ENCODE assay signal across 8 cellular contexts in the genomic region with DNA sequence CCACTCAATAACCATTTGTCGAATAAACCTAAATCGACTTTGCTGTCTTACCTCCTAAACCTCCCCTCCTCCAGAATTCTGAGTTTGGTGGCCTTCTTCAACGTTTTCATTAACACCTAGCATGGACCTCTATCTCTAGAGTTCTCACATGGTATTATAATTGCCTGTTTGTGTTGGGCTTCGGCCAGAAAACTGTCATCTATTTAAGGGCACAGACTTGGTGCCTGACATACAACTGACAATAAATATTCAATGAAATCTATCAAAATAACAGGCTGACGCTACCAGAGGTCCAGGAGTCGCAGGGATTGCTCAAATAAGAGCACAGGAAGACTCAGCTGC. TPM values are rescaled to one million over a fixed set of nuclear protein-coding genes. Genes with fewer than 3 reads are reported as not detected.
A peak's percentile ranks its signal among the peaks of the same experiment; 100 is the strongest.
DNase-seq lines count a peak whose midpoint lies in the region; ATAC-seq and TF ChIP-seq lines count a peak whose summit lies in the region.

No MANE protein-coding gene starts in this region.

- 15% methylated on average over 6 of the region's 6 CpGs for WGBS in prostate gland

- TF ChIP-seq CTCF in DOHH2 (IDR thresholded peaks at IDR 0.05; ENCODE audit: low read depth, low read length, poor library complexity, severe bottlenecking): no peak
- TF ChIP-seq CTCF in PC-3 (conservative IDR thresholded peaks at IDR 0.05; ENCODE audit: low read depth, low read length): no peak
- no peak for TF ChIP-seq CTCF in fibroblast of lung (conservative IDR thresholded peaks at IDR 0.05 in 1 of 2, IDR thresholded peaks at IDR 0.05 in 1 of 2; ENCODE audit: low read depth in 1 of 2, low read length in 2 of 2)
- no peak for TF ChIP-seq CTCF in prostate gland (IDR thresholded peaks at IDR 0.05)

- H3K4me3 ChIP-seq in DOHH2 (ENCODE audit: low read length): peak overlapping the region; percentile 79
- peak overlapping the region; percentile 97 for H3K4me3 ChIP-seq in H7 (ENCODE audit: insufficient read depth, low read depth, low read length)
- H3K4me3 ChIP-seq in PC-3 (ENCODE audit: low read length): peak overlapping the region; percentile 73
- H3K4me3 ChIP-seq in fibroblast of lung (replicated peaks in 1 of 4; ENCODE audit: control extremely low read depth in 1 of 4, insufficient read depth in 1 of 4, low read depth in 3 of 4, low read length in 4 of 4): peak overlapping the region; percentile 53 to 93 (median 76)
- peak overlapping the region; percentile 74 to 77 for H3K4me3 ChIP-seq in prostate gland

- intact Hi-C loops in PC-3 (cut with micrococcal nuclease) (loop anchor here (1.0 kb wide), 1 partner anchor 206 kb away; no protein-coding TSS in a partner anchor), prostate gland (cut with DNase I) (loop anchor here (5.0 kb wide), 1 partner anchor 122 kb away; no protein-coding TSS in a partner anchor), sciatic nerve (cut with DNase I) (no loop called here)

- H4K20me1 ChIP-seq in DOHH2 (ENCODE audit: control insufficient read depth, insufficient read depth, low read depth, low read length) (no peaks in the 10 kb centered on the region), PC-3 (ENCODE audit: low read length) (no peaks in the 10 kb centered on the region), fibroblast of lung (ENCODE audit: control insufficient read depth, extremely low read depth, insufficient read depth, low read length) (no peaks in the 10 kb centered on the region)

- no peaks in the 10 kb centered on the region for H3K9me2 ChIP-seq in DOHH2 (replicated peaks; ENCODE audit: control insufficient read depth, low read length)
- no peaks in the 10 kb centered on the region for H3K9me2 ChIP-seq in PC-3 (replicated peaks; ENCODE audit: low read length)

- BruUV-seq in PC-3 (replicated peaks; lab: Mats Ljungman, UMichigan): TSS peak; percentile 60

- CTCF ChIA-PET in PC-3 (lab: Charles Lee): interaction anchor here (1.0 kb wide), 1 partner anchor 11 kb away, joined by 3 read pairs; no protein-coding TSS in a partner anchor

- POLR2A ChIA-PET in PC-3 (lab: Charles Lee; ENCODE audit: unreplicated experiment): no interaction called here

- H3K4me2 ChIP-seq in DOHH2 (ENCODE audit: low read length): peak overlapping the region; percentile 96
- H3K4me2 ChIP-seq in PC-3 (ENCODE audit: low read length): peak overlapping the region; percentile 86
- H3K4me2 ChIP-seq in fibroblast of lung (ENCODE audit: extremely low read depth, insufficient read depth, low read length): peak overlapping the region; percentile 92

- H3K4me1 ChIP-seq in DOHH2 (ENCODE audit: control insufficient read depth, low read length): peaks cover 52% of the 10 kb centered on the region
- peaks cover 48% of the 10 kb centered on the region for H3K4me1 ChIP-seq in PC-3 (ENCODE audit: insufficient read depth, low read length)
- peaks cover 9% of the 10 kb centered on the region for H3K4me1 ChIP-seq in fibroblast of lung (ENCODE audit: control insufficient read depth, extremely low read depth, insufficient read depth, low read length)
- no peaks in the 10 kb centered on the region for H3K4me1 ChIP-seq in prostate gland (replicated peaks)

- H3K9ac ChIP-seq in PC-3 (ENCODE audit: low read length) (peak overlapping the region; percentile 75), fibroblast of lung (ENCODE audit: insufficient read depth, low read length) (no peak overlapping the region)

- no peak for TF ChIP-seq POLR2A in prostate gland (IDR thresholded peaks at IDR 0.05)

- H3K27ac ChIP-seq in DOHH2 (ENCODE audit: low read depth, low read length) (peak overlapping the region; percentile 71), PC-3 (ENCODE audit: low read length) (peak overlapping the region; percentile 64), fibroblast of lung (ENCODE audit: insufficient read depth, low read length) (peak overlapping the region; percentile 73), prostate gland (peak overlapping the region; percentile 76 to 77)

- DNase-seq in H7: no peak
- no peak for DNase-seq in PC-3
- no peak for DNase-seq in fibroblast of lung (ENCODE audit: low read depth in 2 of 2)
- no peak for DNase-seq in prostate gland (ENCODE audit: low spot score)
- no peak for DNase-seq in NCI-H2227 treated with DMSO at 0.1 percent for 48 hours (lab: John Stamatoyannopoulos, UW)
- no peak for DNase-seq in sciatic nerve (ENCODE audit: low spot score)
- DNase-seq in KG1 (lab: John Stamatoyannopoulos, UW): no peak

- no peaks in the 10 kb centered on the region for H3K9me3 ChIP-seq in DOHH2 (ENCODE audit: control insufficient read depth, insufficient read depth, low read length)
- H3K9me3 ChIP-seq in PC-3 (ENCODE audit: low read length): no peaks in the 10 kb centered on the region
- no peaks in the 10 kb centered on the region for H3K9me3 ChIP-seq in fibroblast of lung (ENCODE audit: control insufficient read depth, insufficient read depth, low read depth, low read length)
- no peaks in the 10 kb centered on the region for H3K9me3 ChIP-seq in prostate gland

- H2AFZ ChIP-seq in PC-3 (ENCODE audit: low read length) (peak overlapping the region; percentile 85), fibroblast of lung (ENCODE audit: low read length) (peak overlapping the region; percentile 95)

- H3K27me3 ChIP-seq in DOHH2 (ENCODE audit: control insufficient read depth, low read length): no peaks in the 10 kb centered on the region
- H3K27me3 ChIP-seq in H7 (ENCODE audit: control insufficient read depth, insufficient read depth, low read length): no peaks in the 10 kb centered on the region
- H3K27me3 ChIP-seq in PC-3 (ENCODE audit: low read length): no peaks in the 10 kb centered on the region
- no peaks in the 10 kb centered on the region for H3K27me3 ChIP-seq in fibroblast of lung (ENCODE audit: control insufficient read depth, insufficient read depth, low read length)
- no peaks in the 10 kb centered on the region for H3K27me3 ChIP-seq in prostate gland (replicated peaks; ENCODE audit: insufficient read depth)

- no peak for ATAC-seq in PC-3
- no peak for ATAC-seq in sciatic nerve

- H3K79me2 ChIP-seq in DOHH2 (ENCODE audit: control insufficient read depth, low read length) (peaks cover 52% of the 10 kb centered on the region), PC-3 (ENCODE audit: low read length) (peaks cover 33% of the 10 kb centered on the region), fibroblast of lung (ENCODE audit: control insufficient read depth, insufficient read depth, low read length) (peaks cover 3% of the 10 kb centered on the region)

- peaks cover 12% of the 10 kb centered on the region for H3K36me3 ChIP-seq in DOHH2 (ENCODE audit: control insufficient read depth, low read length)
- H3K36me3 ChIP-seq in H7 (replicated peaks; ENCODE audit: control insufficient read depth, insufficient read depth, low read length): no peaks in the 10 kb centered on the region
- H3K36me3 ChIP-seq in PC-3 (ENCODE audit: low read depth, low read length): no peaks in the 10 kb centered on the region
- H3K36me3 ChIP-seq in fibroblast of lung (ENCODE audit: control insufficient read depth, insufficient read depth, low read length): no peaks in the 10 kb centered on the region
- H3K36me3 ChIP-seq in prostate gland: no peaks in the 10 kb centered on the region

- H3F3A ChIP-seq in DOHH2 (ENCODE audit: control insufficient read depth, insufficient read depth) (peaks cover 26% of the 10 kb centered on the region), PC-3 (ENCODE audit: low read length, unreplicated experiment) (peaks cover 19% of the 10 kb centered on the region)

RNA-seq across cellular contexts. Expression of a gene that starts 0.7 kb away (rescaled TPM):
- total RNA-seq in H7 (2014; rRNA removed; shearing (Covaris generic)): 5.3 and 7.0 TPM in 2 replicates
- total RNA-seq in PC-3 (2014; rRNA removed) (7.0 and 14.3 TPM in 2 replicates), fibroblast of lung (8.0 and 11.7 TPM in 2 replicates), prostate gland (1 to 10 TPM; 7.1 to 7.2 TPM), sciatic nerve (11.6 TPM)
- 8.3 and 8.6 TPM in 2 replicates for polyA plus RNA-seq in fibroblast of lung
- polyA plus RNA-seq in fibroblast of lung (2012): 5.9 and 6.0 TPM in 2 replicates
- polyA minus RNA-seq in fibroblast of lung (ENCODE audit: low replicate concordance): 0.90 and 2.6 TPM in 2 replicates

RNA-seq across cellular contexts. Expression of a gene that starts 26.1 kb away (rescaled TPM):
- total RNA-seq in H7 (2014; rRNA removed; shearing (Covaris generic)): 0.07 and 0.15 TPM in 2 replicates
- total RNA-seq in PC-3 (2014; rRNA removed) (not detected in 2 replicates), fibroblast of lung (under 0.01 and 0.17 TPM in 2 replicates), prostate gland (1 to 10 TPM in 1 of 2 donors, under 1 TPM in 1; 0.36 to 4.0 TPM), sciatic nerve (0.36 TPM)
- 0.79 and 0.91 TPM in 2 replicates for polyA plus RNA-seq in fibroblast of lung
- 0.51 and 0.54 TPM in 2 replicates for polyA plus RNA-seq in fibroblast of lung (2012)
- not detected in 2 replicates for polyA minus RNA-seq in fibroblast of lung (ENCODE audit: low replicate concordance)
